Comparison of ENCODE assay signal across 18 cellular contexts in the genomic region with DNA sequence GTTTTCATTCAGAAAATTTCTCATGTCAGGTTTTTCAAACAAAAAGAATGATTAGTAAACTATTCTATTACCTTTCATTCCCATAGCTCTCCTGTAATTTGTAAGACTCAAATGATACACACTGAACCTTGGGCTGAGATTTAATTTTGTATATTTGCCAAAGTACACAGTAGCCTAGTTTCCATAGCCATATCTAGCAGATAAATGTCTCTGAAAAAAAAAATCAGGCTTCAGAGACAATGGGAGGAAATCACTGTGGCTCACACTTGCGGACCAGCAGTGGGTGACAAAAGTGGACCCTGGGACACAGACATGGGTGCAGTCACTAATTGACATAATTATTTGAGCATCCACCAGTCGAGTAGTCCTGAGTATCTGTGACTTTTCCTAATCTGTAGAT. TPM values are rescaled to one million over a fixed set of nuclear protein-coding genes. Genes with fewer than 3 reads are reported as not detected.
DNase-seq lines count a peak whose midpoint lies in the region; ATAC-seq, FAIRE-seq and TF ChIP-seq lines count a peak whose summit lies in the region.
"Had no signal": no experiment of that assay in that cellular context is flagged by ENCODE, and none has a peak within 500 bp of the region (broad histone marks: within the 10 kb centered on the region; RNA-seq: fewer than 3 reads in every experiment).

No MANE protein-coding gene starts in this region.

- no peak for TF ChIP-seq CTCF in A549 (IDR thresholded peaks at IDR 0.05)
- no peak for TF ChIP-seq CTCF in MCF 10A (IDR thresholded peaks at IDR 0.05; ENCODE audit: unreplicated experiment)
- TF ChIP-seq CTCF in hepatocyte (IDR thresholded peaks at IDR 0.05; ENCODE audit: poor library complexity): no peak
- no peak for TF ChIP-seq CTCF in prostate gland (IDR thresholded peaks at IDR 0.05)
- TF ChIP-seq CTCF in CD4-positive, alpha-beta T cell (IDR thresholded peaks at IDR 0.05): no peak

- no peak overlapping the region for H3K4me3 Mint-ChIP-seq in MCF 10A (ENCODE audit: unreplicated experiment)
- H3K4me3 Mint-ChIP-seq in CD4-positive, alpha-beta T cell: no peak overlapping the region
- H3K4me3 Mint-ChIP-seq: activated CD8-positive, alpha-beta T cell treated with anti-CD3 and anti-CD28 coated beads, Interleukin-2, amount 10 ng/mL, durations not matched to agents 7 days and 5 days; activated T-helper 17 cell treated with anti-CD3 and anti-CD28 coated beads, Interleukin-2, amount 50 U/mL, for 72 hours; CD8-positive, alpha-beta memory T cell; natural killer cell had no signal

- POLR2A ChIA-PET in A549 (lab: Yijun Ruan, JAX): no interaction called here
- POLR2A ChIA-PET in MCF 10A (lab: Yijun Ruan, JAX): interaction anchor here (1.0 to 8.8 kb wide), 4 partner anchors 9 to 46 kb away, joined by 3 to 80 read pairs (median 6); a partner anchor contains a TSS
- POLR2A ChIA-PET in CD4-positive, alpha-beta T cell (lab: Charles Lee): no interaction called here

- no peak overlapping the region for H2AFZ ChIP-seq in hepatocyte

- intact Hi-C loops in MCF 10A (cut with micrococcal nuclease): no loop called here
- intact Hi-C loops in prostate gland (cut with DNase I): loop anchor here (5.0 kb wide), 1 partner anchor 40 kb away; no protein-coding TSS in a partner anchor
- intact Hi-C loops in CD4-positive, alpha-beta T cell (cut with DNase I, micrococcal nuclease): no loop called here
- intact Hi-C loops in posterior cingulate gyrus (cut with DNase I): no loop called here

- CTCF ChIA-PET in A549 (lab: Yijun Ruan, JAX): no interaction called here
- CTCF ChIA-PET in MCF 10A (lab: Yijun Ruan, JAX): interaction anchor here (1.2 kb wide), 2 partner anchors 23 to 48 kb away, joined by 3 to 4 read pairs; no protein-coding TSS in a partner anchor
- CTCF ChIA-PET in CD4-positive, alpha-beta T cell (lab: Charles Lee): no interaction called here

- TF ChIP-seq EP300 in A549 (IDR thresholded peaks at IDR 0.05): no peak

- WGBS in A549 (ENCODE audit: missing lambda C conversion rate): 73% methylated on average over 2 of the region's 2 CpGs
- 52% methylated on average over 2 of the region's 2 CpGs for WGBS in hepatocyte (ENCODE audit: low lambda C conversion rate, missing lambda C conversion rate)
- 33% methylated on average over 2 of the region's 2 CpGs for WGBS in prostate gland

- ATAC-seq in A549 (no peak), GM19467 (IDR thresholded peaks at IDR 0.05; ENCODE audit: unreplicated experiment) (no peak), SK-N-SH treated with all-trans-retinoic acid at 6 μM for 48 hours (no peak)
- ATAC-seq in CD4-positive, alpha-beta T cell (ENCODE audit: poor library complexity): no peak
- ATAC-seq: activated CD8-positive, alpha-beta T cell treated with anti-CD3 and anti-CD28 coated beads, Interleukin-2, amount 10 ng/mL, durations not matched to agents 7 days and 5 days; activated T-helper 17 cell treated with anti-CD3 and anti-CD28 coated beads, Interleukin-2, amount 50 U/mL, for 72 hours; natural killer cell had no signal

- FAIRE-seq in A549 (lab: Jason Lieb, UNC): no peak

- no peaks in the 10 kb centered on the region for H3K79me2 ChIP-seq in hepatocyte

- H4K20me1 ChIP-seq in hepatocyte (ENCODE audit: insufficient read depth, poor library complexity, severe bottlenecking): no peaks in the 10 kb centered on the region

- H3K9me3 ChIP-seq in A549 (no peaks in the 10 kb centered on the region), hepatocyte (ENCODE audit: low read depth) (no peaks in the 10 kb centered on the region), prostate gland (no peaks in the 10 kb centered on the region)
- no peaks in the 10 kb centered on the region for H3K9me3 ChIP-seq in CD4-positive, alpha-beta T cell (ENCODE audit: control insufficient read depth, low read length)

- H3K36me3 ChIP-seq in hepatocyte (replicated peaks; ENCODE audit: insufficient read depth, low read depth) (no peaks in the 10 kb centered on the region), prostate gland (no peaks in the 10 kb centered on the region)
- H3K36me3 ChIP-seq: WERI-Rb-1 had no signal

- peaks cover 15% of the 10 kb centered on the region for H3K4me1 Mint-ChIP-seq in MCF 10A (ENCODE audit: insufficient read depth, unreplicated experiment)
- H3K4me1 Mint-ChIP-seq in CD4-positive, alpha-beta T cell (ENCODE audit: low read depth): no peaks in the 10 kb centered on the region
- H3K4me1 Mint-ChIP-seq: activated T-helper 17 cell treated with anti-CD3 and anti-CD28 coated beads, Interleukin-2, amount 50 U/mL, for 72 hours; CD8-positive, alpha-beta memory T cell; natural killer cell had no signal

- DNase-seq in A549 (ENCODE audit: low read depth in 1 of 2, low spot score in 1 of 2) (no peak), MCF 10A (ENCODE audit: unreplicated experiment) (no peak), hepatocyte (ENCODE audit: low spot score) (no peak), prostate gland (ENCODE audit: low spot score) (no peak), posterior cingulate gyrus (no peak)
- DNase-seq in CD4-positive, alpha-beta T cell: no peak
- DNase-seq: ACHN; activated CD8-positive, alpha-beta T cell treated with anti-CD3 and anti-CD28 coated beads, Interleukin-2, amount 10 ng/mL, durations not matched to agents 7 days and 5 days; CD8-positive, alpha-beta memory T cell; GOT3; natural killer cell; NCI-H510A treated with DMSO at 0.1 percent for 48 hours; OCI-M1; stimulated activated CD4-positive, alpha-beta T cell treated with anti-CD3 and anti-CD28 coated beads, Interleukin-2, amount 100 ng/mL, for 24 hours; WERI-Rb-1 had no signal

- no peak for TF ChIP-seq RAD21 in A549 (conservative IDR thresholded peaks at IDR 0.05 in 1 of 2, IDR thresholded peaks at IDR 0.05 in 1 of 2)

- H3K27ac ChIP-seq in A549: peak overlapping the region in 1 of 2 experiments; percentile 13; a peak in 1 of 6 replicates
- H3K27ac ChIP-seq in hepatocyte: peak overlapping the region; percentile 67
- peak overlapping the region; percentile 35 to 42 for H3K27ac ChIP-seq in prostate gland
- no peak overlapping the region for H3K27ac ChIP-seq in CD4-positive, alpha-beta T cell (ENCODE audit: low read depth, low read length)
- H3K27ac ChIP-seq: WERI-Rb-1 had no signal

- H3K27ac Mint-ChIP-seq in MCF 10A (ENCODE audit: low read depth, unreplicated experiment): no peak overlapping the region
- no peak overlapping the region for H3K27ac Mint-ChIP-seq in CD4-positive, alpha-beta T cell
- H3K27ac Mint-ChIP-seq: activated CD8-positive, alpha-beta T cell treated with anti-CD3 and anti-CD28 coated beads, Interleukin-2, amount 10 ng/mL, durations not matched to agents 7 days and 5 days; activated T-helper 17 cell treated with anti-CD3 and anti-CD28 coated beads, Interleukin-2, amount 50 U/mL, for 72 hours; CD8-positive, alpha-beta memory T cell; natural killer cell had no signal

- peak overlapping the region; percentile 61 for H3K4me2 ChIP-seq in A549
- H3K4me2 ChIP-seq in hepatocyte: peak overlapping the region; percentile 41

- H3K36me3 Mint-ChIP-seq in MCF 10A (ENCODE audit: insufficient read depth, unreplicated experiment): peaks cover 8% of the 10 kb centered on the region
- H3K36me3 Mint-ChIP-seq in CD4-positive, alpha-beta T cell (ENCODE audit: low read depth): no peaks in the 10 kb centered on the region
- H3K36me3 Mint-ChIP-seq: CD8-positive, alpha-beta memory T cell; natural killer cell had no signal

- BruUV-seq in MCF 10A (replicated peaks; lab: Mats Ljungman, UMichigan): TSS peak; percentile 58

- H3K27me3 Mint-ChIP-seq in MCF 10A (ENCODE audit: insufficient read depth, unreplicated experiment): peaks cover 62% of the 10 kb centered on the region
- no peaks in the 10 kb centered on the region for H3K27me3 Mint-ChIP-seq in CD4-positive, alpha-beta T cell

- no peaks in the 10 kb centered on the region for H3K9me3 Mint-ChIP-seq in MCF 10A (ENCODE audit: unreplicated experiment)
- H3K9me3 Mint-ChIP-seq in CD4-positive, alpha-beta T cell: no peaks in the 10 kb centered on the region
- H3K9me3 Mint-ChIP-seq: activated T-helper 17 cell treated with anti-CD3 and anti-CD28 coated beads, Interleukin-2, amount 50 U/mL, for 72 hours; natural killer cell had no signal

- H3K27me3 ChIP-seq in hepatocyte (no peaks in the 10 kb centered on the region), prostate gland (replicated peaks; ENCODE audit: insufficient read depth) (no peaks in the 10 kb centered on the region)
- H3K27me3 ChIP-seq in CD4-positive, alpha-beta T cell (ENCODE audit: control insufficient read depth, insufficient read depth, low read length): peaks cover 3% of the 10 kb centered on the region

- H3K9me2 ChIP-seq in hepatocyte (replicated peaks; ENCODE audit: insufficient read depth): no peaks in the 10 kb centered on the region

- no peak overlapping the region for H3K4me3 ChIP-seq in A549
- H3K4me3 ChIP-seq in hepatocyte: no peak overlapping the region
- H3K4me3 ChIP-seq in prostate gland: no peak overlapping the region

- H3K4me1 ChIP-seq in A549 (peaks cover 22% of the 10 kb centered on the region; the same call in 2 of the 3 replicates), hepatocyte (ENCODE audit: insufficient read depth) (peaks cover 28% of the 10 kb centered on the region), prostate gland (replicated peaks) (no peaks in the 10 kb centered on the region)

- TF ChIP-seq POLR2A in A549 (IDR thresholded peaks at IDR 0.05; ENCODE audit: low read length) (no peak), prostate gland (IDR thresholded peaks at IDR 0.05) (no peak)

TF ChIP-seq in A549, 52 proteins besides CTCF, POLR2A, EP300 and RAD21:
- TF ChIP-seq CBX8 (IDR thresholded peaks at IDR 0.05) (no peak), FOXS1 (CRISPR knock-in tag; IDR thresholded peaks at IDR 0.05) (no peak)

TF ChIP-seq in SK-N-SH treated with all-trans-retinoic acid at 6 μM for 48 hours, 23 proteins besides CTCF, POLR2A, EP300 and RAD21 (continues in another document):
- TF ChIP-seq ZNF70 (CRISPR knock-in tag; IDR thresholded peaks at IDR 0.05) (no peak), TOX (CRISPR knock-in tag; IDR thresholded peaks at IDR 0.05; ENCODE audit: borderline replicate concordance) (no peak)

RNA-seq across cellular contexts. Expression of a gene that starts 46.6 kb away (rescaled TPM):
- polyA plus RNA-seq in A549 (2011; rRNA removed): 5.6 and 6.4 TPM in 2 replicates
- 0.47 and 0.58 TPM in 2 replicates for polyA plus RNA-seq in A549 (2012; cell fraction: cytosol; rRNA removed)
- 0.34 and 0.64 TPM in 2 replicates for polyA plus RNA-seq in A549 (2012; cell fraction: nucleus; rRNA removed)
- 0.34 to 0.44 TPM (median 0.35 TPM) in 3 replicates for polyA plus RNA-seq in A549 (2017; fragmentation: RNase III; extraction: RNeasy Plus Mini Kit Qiagen cat#74134 plus additional on column Dnase treatment)
- 2.9 and 5.7 TPM in 2 replicates for polyA minus RNA-seq in A549 (2011; rRNA and poly(A)+ RNA removed)
- total RNA-seq in MCF 10A (2022): 8.2 and 9.8 TPM in 2 replicates
- total RNA-seq in hepatocyte: 110 and 126 TPM in 2 replicates
- polyA plus RNA-seq in hepatocyte: 43.1 and 54.0 TPM in 2 replicates
- total RNA-seq in prostate gland: 100 to 1,000 TPM in 1 of 2 donors, 10 to 100 TPM in 1; 70.7 to 230 TPM
- not detected for total RNA-seq in CD4-positive, alpha-beta T cell
- total RNA-seq: activated CD8-positive, alpha-beta T cell treated with anti-CD3 and anti-CD28 coated beads, Interleukin-2, amount 10 ng/mL, durations not matched to agents 7 days and 5 days had no signal
